In the genomic region with DNA sequence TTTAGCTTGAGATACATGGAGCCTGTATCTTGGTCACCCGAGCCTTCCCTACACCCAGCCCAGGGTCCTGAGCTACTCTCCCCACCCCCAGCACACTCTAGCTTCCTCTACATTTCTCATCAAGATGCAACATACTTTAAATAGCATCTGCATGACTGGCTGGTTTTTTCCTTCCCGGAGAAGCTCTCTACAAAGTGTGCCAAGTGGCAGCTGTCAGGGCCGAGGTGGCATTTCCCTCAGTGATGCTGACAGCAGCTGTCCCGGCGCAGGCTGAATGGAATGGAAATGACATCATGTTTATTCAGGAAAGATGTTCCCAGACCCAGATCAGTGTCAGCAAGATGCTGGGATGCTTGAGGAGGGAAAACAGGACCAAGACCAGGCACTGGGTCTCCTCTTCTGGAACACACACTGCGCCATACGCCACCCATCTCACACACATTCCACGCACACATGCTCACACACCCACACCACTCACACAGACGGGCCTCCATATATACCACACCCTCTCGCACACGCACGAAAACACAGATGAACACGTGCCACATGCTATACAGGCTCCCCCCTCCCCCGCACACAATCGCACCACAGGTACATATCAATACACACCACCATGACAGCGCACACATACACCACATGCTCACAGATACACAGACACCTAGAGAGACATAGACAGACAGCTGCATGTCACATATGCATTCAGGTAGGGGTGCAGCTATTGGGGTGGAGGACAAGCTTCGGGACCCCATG, we compare ENCODE assay signal across 10 cellular contexts.
DNase-seq lines count a peak whose midpoint lies in the region; ATAC-seq and TF ChIP-seq lines count a peak whose summit lies in the region.
"Had no signal": no experiment of that assay in that cellular context is flagged by ENCODE, and none has a peak within 500 bp of the region (broad histone marks: within the 10 kb centered on the region; RNA-seq: fewer than 3 reads in every experiment).

No MANE protein-coding gene starts in this region.

- no peaks in the 10 kb centered on the region for H3K4me1 Mint-ChIP-seq in CD8-positive, alpha-beta T cell (ENCODE audit: low read depth)

- no peaks in the 10 kb centered on the region for H3K4me1 ChIP-seq in CD8-positive, alpha-beta T cell (ENCODE audit: insufficient read depth, low read length)
- H3K4me1 ChIP-seq: transverse colon had no signal

- H3K9me3 Mint-ChIP-seq in CD8-positive, alpha-beta T cell, result no peaks in the 10 kb centered on the region

- H3K27me3 Mint-ChIP-seq in CD8-positive, alpha-beta T cell (ENCODE audit: low read depth), result peaks cover 13% of the 10 kb centered on the region

- no peaks in the 10 kb centered on the region for H3K27me3 ChIP-seq in CD8-positive, alpha-beta T cell (ENCODE audit: insufficient read depth, low read length)

- no peak overlapping the region for H3K4me3 ChIP-seq in skeletal muscle cell (ENCODE audit: low read depth, low read length)
- no peak overlapping the region for H3K4me3 ChIP-seq in CD8-positive, alpha-beta T cell (ENCODE audit: low read depth, low read length)
- H3K4me3 ChIP-seq: transverse colon had no signal

- no peaks in the 10 kb centered on the region for H3K36me3 Mint-ChIP-seq in CD8-positive, alpha-beta T cell

- no peak overlapping the region for H3K4me3 Mint-ChIP-seq in CD8-positive, alpha-beta T cell

- CTCF ChIA-PET in CD8-positive, alpha-beta T cell (lab: Charles Lee), result no interaction called here

- no peak for TF ChIP-seq CTCF in CD8-positive, alpha-beta T cell (IDR thresholded peaks at IDR 0.05)

- peak; percentile 53 for DNase-seq in HT1080 (ENCODE audit: low read depth)
- peak; percentile 70 for DNase-seq in glomerular visceral epithelial cell (ENCODE audit: extremely low spot score)
- peak; percentile 49 for DNase-seq in skeletal muscle cell (ENCODE audit: low read depth)
- DNase-seq in CD8-positive, alpha-beta T cell, result no peak
- no peak for DNase-seq in ecto neural progenitor cell (ENCODE audit: low spot score)
- DNase-seq: NCI-H1417, transverse colon had no signal

- H3K27ac Mint-ChIP-seq in CD8-positive, alpha-beta T cell, result no peak overlapping the region

- no peaks in the 10 kb centered on the region for H3K9me3 ChIP-seq in CD8-positive, alpha-beta T cell (ENCODE audit: low read length)
- H3K9me3 ChIP-seq: transverse colon had no signal

- POLR2A ChIA-PET in CD8-positive, alpha-beta T cell (lab: Charles Lee), result no interaction called here

- H3K36me3 ChIP-seq in CD8-positive, alpha-beta T cell (ENCODE audit: insufficient read depth, low read length), result no peaks in the 10 kb centered on the region
- H3K36me3 ChIP-seq: transverse colon had no signal

- intact Hi-C loops in CD8-positive, alpha-beta T cell (cut with DNase I, micrococcal nuclease), result no loop called here

- no peak overlapping the region for H3K27ac ChIP-seq in CD8-positive, alpha-beta T cell (ENCODE audit: low read depth, low read length)
- H3K27ac ChIP-seq: transverse colon, VCaP had no signal

- ATAC-seq in SK-N-SH treated with all-trans-retinoic acid at 6 μM for 48 hours (peak; percentile 80), HG03378 (IDR thresholded peaks at IDR 0.05; ENCODE audit: unreplicated experiment) (no peak)
- no peak for ATAC-seq in CD8-positive, alpha-beta T cell

TF ChIP-seq in SK-N-SH treated with all-trans-retinoic acid at 6 μM for 48 hours, 23 proteins besides CTCF, POLR2A, EP300 and RAD21:
- TF ChIP-seq RARB (CRISPR knock-in tag; IDR thresholded peaks at IDR 0.05), result no peak
- no peak for TF ChIP-seq ZFP30 (CRISPR knock-in tag; IDR thresholded peaks at IDR 0.05)
- no peak for TF ChIP-seq BACH2 (CRISPR knock-in tag; IDR thresholded peaks at IDR 0.05; ENCODE audit: borderline replicate concordance)
- TF ChIP-seq, protein P1, sequence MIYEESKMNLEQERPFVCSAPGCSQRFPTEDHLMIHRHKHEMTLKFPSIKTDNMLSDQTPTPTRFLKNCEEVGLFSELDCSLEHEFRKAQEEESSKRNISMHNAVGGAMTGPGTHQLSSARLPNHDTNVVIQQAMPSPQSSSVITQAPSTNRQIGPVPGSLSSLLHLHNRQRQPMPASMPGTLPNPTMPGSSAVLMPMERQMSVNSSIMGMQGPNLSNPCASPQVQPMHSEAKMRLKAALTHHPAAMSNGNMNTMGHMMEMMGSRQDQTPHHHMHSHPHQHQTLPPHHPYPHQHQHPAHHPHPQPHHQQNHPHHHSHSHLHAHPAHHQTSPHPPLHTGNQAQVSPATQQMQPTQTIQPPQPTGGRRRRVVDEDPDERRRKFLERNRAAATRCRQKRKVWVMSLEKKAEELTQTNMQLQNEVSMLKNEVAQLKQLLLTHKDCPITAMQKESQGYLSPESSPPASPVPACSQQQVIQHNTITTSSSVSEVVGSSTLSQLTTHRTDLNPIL (CRISPR knock-in tag; IDR thresholded peaks at IDR 0.05; ENCODE audit: low read depth), result peak; percentile 62; the same call in 1 of the 2 replicates
- TF ChIP-seq ZFP3 (CRISPR knock-in tag; IDR thresholded peaks at IDR 0.05), result no peak
- TF ChIP-seq, protein P2, sequence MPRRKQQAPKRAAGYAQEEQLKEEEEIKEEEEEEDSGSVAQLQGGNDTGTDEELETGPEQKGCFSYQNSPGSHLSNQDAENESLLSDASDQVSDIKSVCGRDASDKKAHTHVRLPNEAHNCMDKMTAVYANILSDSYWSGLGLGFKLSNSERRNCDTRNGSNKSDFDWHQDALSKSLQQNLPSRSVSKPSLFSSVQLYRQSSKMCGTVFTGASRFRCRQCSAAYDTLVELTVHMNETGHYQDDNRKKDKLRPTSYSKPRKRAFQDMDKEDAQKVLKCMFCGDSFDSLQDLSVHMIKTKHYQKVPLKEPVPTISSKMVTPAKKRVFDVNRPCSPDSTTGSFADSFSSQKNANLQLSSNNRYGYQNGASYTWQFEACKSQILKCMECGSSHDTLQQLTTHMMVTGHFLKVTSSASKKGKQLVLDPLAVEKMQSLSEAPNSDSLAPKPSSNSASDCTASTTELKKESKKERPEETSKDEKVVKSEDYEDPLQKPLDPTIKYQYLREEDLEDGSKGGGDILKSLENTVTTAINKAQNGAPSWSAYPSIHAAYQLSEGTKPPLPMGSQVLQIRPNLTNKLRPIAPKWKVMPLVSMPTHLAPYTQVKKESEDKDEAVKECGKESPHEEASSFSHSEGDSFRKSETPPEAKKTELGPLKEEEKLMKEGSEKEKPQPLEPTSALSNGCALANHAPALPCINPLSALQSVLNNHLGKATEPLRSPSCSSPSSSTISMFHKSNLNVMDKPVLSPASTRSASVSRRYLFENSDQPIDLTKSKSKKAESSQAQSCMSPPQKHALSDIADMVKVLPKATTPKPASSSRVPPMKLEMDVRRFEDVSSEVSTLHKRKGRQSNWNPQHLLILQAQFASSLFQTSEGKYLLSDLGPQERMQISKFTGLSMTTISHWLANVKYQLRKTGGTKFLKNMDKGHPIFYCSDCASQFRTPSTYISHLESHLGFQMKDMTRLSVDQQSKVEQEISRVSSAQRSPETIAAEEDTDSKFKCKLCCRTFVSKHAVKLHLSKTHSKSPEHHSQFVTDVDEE (CRISPR knock-in tag; IDR thresholded peaks at IDR 0.05), result no peak
- TF ChIP-seq ISL1 (CRISPR knock-in tag; IDR thresholded peaks at IDR 0.05), result peak; percentile 32; the same call in 1 of the 2 replicates
- TF ChIP-seq, protein P3, sequence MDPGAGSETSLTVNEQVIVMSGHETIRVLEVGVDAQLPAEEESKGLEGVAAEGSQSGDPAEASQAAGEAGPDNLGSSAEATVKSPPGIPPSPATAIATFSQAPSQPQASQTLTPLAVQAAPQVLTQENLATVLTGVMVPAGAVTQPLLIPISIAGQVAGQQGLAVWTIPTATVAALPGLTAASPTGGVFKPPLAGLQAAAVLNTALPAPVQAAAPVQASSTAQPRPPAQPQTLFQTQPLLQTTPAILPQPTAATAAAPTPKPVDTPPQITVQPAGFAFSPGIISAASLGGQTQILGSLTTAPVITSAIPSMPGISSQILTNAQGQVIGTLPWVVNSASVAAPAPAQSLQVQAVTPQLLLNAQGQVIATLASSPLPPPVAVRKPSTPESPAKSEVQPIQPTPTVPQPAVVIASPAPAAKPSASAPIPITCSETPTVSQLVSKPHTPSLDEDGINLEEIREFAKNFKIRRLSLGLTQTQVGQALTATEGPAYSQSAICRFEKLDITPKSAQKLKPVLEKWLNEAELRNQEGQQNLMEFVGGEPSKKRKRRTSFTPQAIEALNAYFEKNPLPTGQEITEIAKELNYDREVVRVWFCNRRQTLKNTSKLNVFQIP (CRISPR knock-in tag; IDR thresholded peaks at IDR 0.05; ENCODE audit: borderline replicate concordance, low read depth), result no peak
- no peak for TF ChIP-seq SNAI2 (CRISPR knock-in tag; IDR thresholded peaks at IDR 0.05)

Comparison
In these comparisons a context has a peak if more than half of its experiments do, and no peak if none do; other contexts are left out.
1. DNase-seq: peak in HT1080 (single experiment), glomerular visceral epithelial cell (single experiment) and skeletal muscle cell (single experiment); none in CD8-positive, alpha-beta T cell (0 of 7) and ecto neural progenitor cell (single experiment).